In the genomic region with DNA sequence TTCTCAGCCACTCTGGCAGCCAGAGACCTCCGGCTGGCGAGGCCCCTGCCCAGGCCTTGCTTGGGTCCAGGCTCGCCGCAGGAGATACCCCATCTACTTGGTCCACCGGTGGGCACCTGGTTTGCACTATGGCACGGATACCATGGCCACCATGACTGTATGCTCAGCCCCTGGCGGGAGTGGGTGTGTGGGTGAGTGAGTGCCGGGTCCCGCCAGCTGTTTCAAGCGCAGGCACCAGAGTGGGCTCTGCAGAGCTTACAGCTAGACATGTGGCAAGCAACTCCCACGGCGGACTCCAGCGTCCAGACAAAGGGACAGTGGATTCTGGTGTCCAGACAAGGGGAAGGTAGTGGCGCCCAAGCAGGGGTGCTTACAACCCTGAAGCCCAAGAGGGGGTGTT, we compare ENCODE assay signal across 9 cellular contexts. TPM values are rescaled to one million over a fixed set of nuclear protein-coding genes. Genes with fewer than 3 reads are reported as not detected.
A peak's percentile ranks its signal among the peaks of the same experiment; 100 is the strongest.
DNase-seq lines count a peak whose midpoint lies in the region; ATAC-seq, FAIRE-seq and TF ChIP-seq lines count a peak whose summit lies in the region.
"Had no signal": no experiment of that assay in that cellular context is flagged by ENCODE, and none has a peak within 500 bp of the region (broad histone marks: within the 10 kb centered on the region; RNA-seq: fewer than 3 reads in every experiment).

No MANE protein-coding gene starts in this region.

- H3K9me3 Mint-ChIP-seq in CD4-positive, CD25-positive, alpha-beta regulatory T cell, result no peaks in the 10 kb centered on the region
- no peaks in the 10 kb centered on the region for H3K9me3 Mint-ChIP-seq in neural crest cell

- peak overlapping the region in 2 of 3 donors; percentile 26 to 96 for H3K27ac Mint-ChIP-seq in CD4-positive, CD25-positive, alpha-beta regulatory T cell
- no peak overlapping the region for H3K27ac Mint-ChIP-seq in neural crest cell (ENCODE audit: unreplicated experiment)

- peak overlapping the region; percentile 93 for H3K4me3 ChIP-seq in CD4-positive, CD25-positive, alpha-beta regulatory T cell (ENCODE audit: low read depth, low read length)
- H3K4me3 ChIP-seq in LNCaP clone FGC (ENCODE audit: low read depth, low read length) (peak overlapping the region; percentile 82), coronary artery (peak overlapping the region; percentile 99)

- no peaks in the 10 kb centered on the region for H3K27me3 ChIP-seq in CD4-positive, CD25-positive, alpha-beta regulatory T cell (ENCODE audit: control insufficient read depth, insufficient read depth, low read length)
- H3K27me3 ChIP-seq: neutrophil had no signal

- no peak for ATAC-seq in CD4-positive, CD25-positive, alpha-beta regulatory T cell (ENCODE audit: low read depth in 2 of 2)
- no peak for ATAC-seq in GM19324 (IDR thresholded peaks at IDR 0.05; ENCODE audit: low FRiP score, unreplicated experiment)
- no peak for ATAC-seq in GM18511 (IDR thresholded peaks at IDR 0.05; ENCODE audit: unreplicated experiment)

- H3K27me3 Mint-ChIP-seq in CD4-positive, CD25-positive, alpha-beta regulatory T cell, result no peaks in the 10 kb centered on the region
- no peaks in the 10 kb centered on the region for H3K27me3 Mint-ChIP-seq in neural crest cell (ENCODE audit: low read depth)

- peaks cover 27% of the 10 kb centered on the region for H3K4me1 ChIP-seq in CD4-positive, CD25-positive, alpha-beta regulatory T cell (ENCODE audit: control insufficient read depth, insufficient read depth, low read length, poor library complexity, severe bottlenecking)

- FAIRE-seq in HTR-8/SVneo (lab: Jason Lieb, UNC), result no peak

- H3K4me3 Mint-ChIP-seq in CD4-positive, CD25-positive, alpha-beta regulatory T cell, result peak overlapping the region; percentile 89 to 98 (median 92)
- peak overlapping the region; percentile 94 for H3K4me3 Mint-ChIP-seq in neural crest cell

- TF ChIP-seq CTCF in LNCaP clone FGC (IDR thresholded peaks at IDR 0.05; ENCODE audit: control insufficient read depth, extremely low read depth, insufficient read depth) (no peak), coronary artery (IDR thresholded peaks at IDR 0.05) (no peak), neural crest cell (conservative IDR thresholded peaks at IDR 0.05) (no peak)

- no peak for DNase-seq in CD4-positive, CD25-positive, alpha-beta regulatory T cell
- DNase-seq in LNCaP clone FGC (ENCODE audit: low read depth), result no peak
- no peak for DNase-seq in coronary artery (ENCODE audit: low spot score)
- DNase-seq in neural crest cell (ENCODE audit: low read depth, low spot score), result no peak
- no peak for DNase-seq in HTR-8/SVneo (ENCODE audit: insufficient read length, low spot score)
- no peak for DNase-seq in NCI-H1105 treated with DMSO at 0.1 percent for 48 hours (lab: John Stamatoyannopoulos, UW)

- no peaks in the 10 kb centered on the region for H3K9me3 ChIP-seq in CD4-positive, CD25-positive, alpha-beta regulatory T cell (ENCODE audit: control insufficient read depth in 2 of 2, low read length in 2 of 2)
- H3K9me3 ChIP-seq: neutrophil had no signal

- peaks cover 27 to 68% (median 53%) of the 10 kb centered on the region in 4 donors for H3K4me1 Mint-ChIP-seq in CD4-positive, CD25-positive, alpha-beta regulatory T cell
- peaks cover 54% of the 10 kb centered on the region for H3K4me1 Mint-ChIP-seq in neural crest cell

- H3K36me3 ChIP-seq in CD4-positive, CD25-positive, alpha-beta regulatory T cell (ENCODE audit: control insufficient read depth, insufficient read depth, low read length), result no peaks in the 10 kb centered on the region
- H3K36me3 ChIP-seq: neutrophil had no signal

- H3K27ac ChIP-seq in CD4-positive, CD25-positive, alpha-beta regulatory T cell (ENCODE audit: insufficient read depth, low read length, poor library complexity, severe bottlenecking), result peak overlapping the region; percentile 88
- no peak overlapping the region for H3K27ac ChIP-seq in coronary artery

- no peaks in the 10 kb centered on the region for H3K36me3 Mint-ChIP-seq in CD4-positive, CD25-positive, alpha-beta regulatory T cell
- peaks cover 11% of the 10 kb centered on the region for H3K36me3 Mint-ChIP-seq in neural crest cell (ENCODE audit: low read depth)

RNA-seq across cellular contexts. Expression of gene ATG4B, which starts 1.4 kb away (rescaled TPM):
- total RNA-seq in CD4-positive, CD25-positive, alpha-beta regulatory T cell, result 158 TPM
- polyA plus RNA-seq in CD4-positive, CD25-positive, alpha-beta regulatory T cell, result 10 to 100 TPM; 43.7 to 59.6 (median 56.2) TPM
- total RNA-seq in neural crest cell, result 112 TPM in 2 replicates

RNA-seq across cellular contexts. Expression of gene THAP4, which starts 2.0 kb away (rescaled TPM):
- total RNA-seq in CD4-positive, CD25-positive, alpha-beta regulatory T cell, result 47.8 TPM
- 10 to 100 TPM; 37.5 to 42.8 (median 39.6) TPM for polyA plus RNA-seq in CD4-positive, CD25-positive, alpha-beta regulatory T cell
- total RNA-seq in neural crest cell, result 59.1 and 60.9 TPM in 2 replicates

RNA-seq across cellular contexts. Expression of gene DTYMK, which starts 47.7 kb away (rescaled TPM):
- total RNA-seq in CD4-positive, CD25-positive, alpha-beta regulatory T cell, result 13.1 TPM
- 10 to 100 TPM; 32.2 to 45.6 (median 39.9) TPM for polyA plus RNA-seq in CD4-positive, CD25-positive, alpha-beta regulatory T cell
- 98.7 and 108 TPM in 2 replicates for total RNA-seq in neural crest cell
